In the genomic region with DNA sequence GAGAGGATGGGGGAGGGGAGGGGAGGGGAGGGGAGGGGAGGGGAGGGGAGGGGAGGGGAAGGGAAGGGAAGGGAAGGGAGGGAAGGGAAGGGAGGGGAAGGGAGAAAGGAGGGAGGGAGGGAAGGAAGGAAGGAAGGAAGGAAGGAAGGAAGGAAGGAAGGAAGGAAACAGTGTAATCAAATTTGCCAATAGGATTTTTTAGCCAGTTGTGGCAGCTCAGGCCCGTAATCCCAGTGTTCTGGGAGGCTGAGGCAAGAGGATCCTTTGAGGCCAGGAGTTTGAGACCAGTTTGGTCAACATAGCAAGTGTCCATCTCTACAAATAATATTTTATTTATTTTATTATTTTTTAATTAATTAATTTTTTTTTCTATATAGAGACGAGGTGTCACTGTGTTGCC, we compare ENCODE assay signal across 36 cellular contexts. TPM values are rescaled to one million over a fixed set of nuclear protein-coding genes. Genes with fewer than 3 reads are reported as not detected.
"Had no signal": no experiment of that assay in that cellular context is flagged by ENCODE, and none has a peak within 500 bp of the region (broad histone marks: within the 10 kb centered on the region; RNA-seq: fewer than 3 reads in every experiment).

No MANE protein-coding gene starts in this region.

- H3K9me3 ChIP-seq: MG63 had no signal

- H3K4me3 ChIP-seq: MG63 had no signal

- DNase-seq: Karpas-422, Kasumi-1, MG63, MM.1S, MV-4-11, NCI-H1048, NCI-H1092, NCI-H1092 treated with DMSO at 0.1 percent for 48 hours, NCI-H1105, NCI-H1105 treated with DMSO at 0.1 percent for 48 hours, NCI-H1417, NCI-H1417 treated with DMSO at 0.1 percent for 48 hours, NCI-H1436, NCI-H1436 treated with DMSO at 0.1 percent for 48 hours, NCI-H1694, NCI-H1694 treated with DMSO at 0.1 percent for 48 hours, NCI-H187, NCI-H187 treated with DMSO at 0.1 percent for 48 hours, NCI-H2029, NCI-H2029 treated with DMSO at 0.1 percent for 48 hours, NCI-H2081, NCI-H2081 treated with DMSO at 0.1 percent for 48 hours, NCI-H2107, NCI-H2171, NCI-H2171 treated with DMSO at 0.1 percent for 48 hours, NCI-H2227 treated with DMSO at 0.1 percent for 48 hours, NCI-H226, NCI-H345, NCI-H446, NCI-H446 treated with DMSO at 0.1 percent for 48 hours, NCI-H510A, NCI-H510A treated with DMSO at 0.1 percent for 48 hours had no signal

- H3K27me3 ChIP-seq: MG63 had no signal

- H3K36me3 ChIP-seq: MG63 had no signal

RNA-seq across cellular contexts. Expression of a gene that starts 19.4 kb away (rescaled TPM):
- total RNA-seq: LHCN-M2, M059J, MCF 10A, NCI-H460 had no signal

RNA-seq across cellular contexts. Expression of a gene that starts 52.5 kb away (rescaled TPM):
- total RNA-seq: LHCN-M2, M059J, MCF 10A, NCI-H460 had no signal
